Comparison of ENCODE assay signal across 8 cellular contexts in the genomic region with DNA sequence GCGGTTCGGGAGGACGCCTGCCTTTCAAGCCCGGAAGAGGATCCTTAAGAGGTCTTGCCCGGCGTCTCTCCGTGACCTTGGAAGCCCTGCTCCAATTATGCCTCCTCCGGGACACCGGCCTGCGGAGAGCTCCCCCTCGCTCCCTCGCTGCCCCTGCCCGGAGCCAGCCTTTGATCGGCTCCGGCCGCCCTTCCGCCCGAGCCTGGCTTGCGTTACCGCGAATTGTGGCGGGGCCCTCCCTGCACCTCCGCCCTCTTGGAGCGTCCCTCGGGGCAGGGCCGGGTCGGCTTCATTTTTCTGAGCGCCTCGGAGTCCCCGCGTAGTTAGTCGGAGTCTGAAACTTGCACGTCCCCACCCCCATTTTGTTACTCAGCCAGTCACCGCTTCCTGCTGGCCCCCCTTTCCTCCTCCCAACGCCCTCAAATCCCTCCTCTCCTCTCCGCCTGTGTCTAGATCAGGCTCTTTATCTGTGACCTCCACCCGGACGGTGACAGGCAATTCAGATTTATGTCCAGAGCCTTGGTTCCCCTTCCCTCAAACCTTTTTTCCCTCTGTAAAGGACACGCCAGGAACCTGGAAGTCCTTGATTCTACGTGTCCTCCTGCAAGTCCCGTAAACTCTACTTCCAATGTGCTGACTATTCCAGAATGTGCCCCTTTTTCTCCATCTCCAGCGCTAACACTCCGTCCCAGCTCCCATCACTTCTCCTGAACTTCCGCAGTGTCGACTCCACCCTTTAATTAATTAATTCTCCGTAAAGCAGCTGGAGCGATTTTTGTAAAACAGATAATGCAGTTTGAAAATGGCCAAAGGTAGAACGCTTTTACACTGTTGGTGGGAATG. TPM values are rescaled to one million over a fixed set of nuclear protein-coding genes. Genes with fewer than 3 reads are reported as not detected.
DNase-seq lines count a peak whose midpoint lies in the region; ATAC-seq, FAIRE-seq and TF ChIP-seq lines count a peak whose summit lies in the region.

No MANE protein-coding gene starts in this region.

- H2BK120ac ChIP-seq in IMR-90 (ENCODE audit: low read depth, low read length): peak overlapping the region; percentile 71

- peak overlapping the region; percentile 60 for H3K56ac ChIP-seq in IMR-90 (ENCODE audit: extremely low read depth, insufficient read depth, low read length)

- FAIRE-seq in urothelium cell line (lab: Jason Lieb, UNC): no peak

- no peak; a peak in 1 of 4 replicates for TF ChIP-seq EP300 in SK-N-SH (IDR thresholded peaks at IDR 0.05; ENCODE audit: borderline replicate concordance in 1 of 2, low read depth in 1 of 2, low read length in 1 of 2)

- peak overlapping the region; percentile 92 for H2BK5ac ChIP-seq in IMR-90 (ENCODE audit: low read depth, low read length, poor library complexity, severe bottlenecking)

- H4K20me1 ChIP-seq in IMR-90 (ENCODE audit: insufficient read depth, low read length) (peaks cover 9% of the 10 kb centered on the region; the same call in 1 of the 2 replicates), SK-N-SH (ENCODE audit: insufficient read depth) (0 out of 2 replicates have a peak, but pooled peaks cover 6% of the 10 kb centered on the region)

- no peaks in the 10 kb centered on the region for H3K9me2 ChIP-seq in SK-N-SH

- H3K4me3 Mint-ChIP-seq in activated naive CD8-positive, alpha-beta T cell treated with anti-CD3 and anti-CD28 coated beads, Interleukin-2, amount 10 ng/mL, durations not matched to agents 7 days and 5 days: peak overlapping the region; percentile 99

- peak overlapping the region; percentile 98 for H3K27ac Mint-ChIP-seq in activated naive CD8-positive, alpha-beta T cell treated with anti-CD3 and anti-CD28 coated beads, Interleukin-2, amount 10 ng/mL, durations not matched to agents 7 days and 5 days

- H3K23ac ChIP-seq in IMR-90 (ENCODE audit: low read depth, low read length): peak overlapping the region; percentile 96

- H3K18ac ChIP-seq in IMR-90 (ENCODE audit: low read depth, low read length): peak overlapping the region; percentile 77

- BruUV-seq in IMR-90 (replicated peaks; lab: Mats Ljungman, UMichigan): no TSS peak

- peak overlapping the region; percentile 96 for H3K4ac ChIP-seq in IMR-90 (ENCODE audit: low read depth, low read length)

- peak overlapping the region; percentile 78 for H4K5ac ChIP-seq in IMR-90 (ENCODE audit: low read depth, low read length)

- TF ChIP-seq RAD21 in IMR-90 (IDR thresholded peaks at IDR 0.05; ENCODE audit: low read length): no peak
- no peak for TF ChIP-seq RAD21 in SK-N-SH (IDR thresholded peaks at IDR 0.05; ENCODE audit: low read length)

- H3K4me1 ChIP-seq in IMR-90 (ENCODE audit: control insufficient read depth, insufficient read depth, low read length): peaks cover 2% of the 10 kb centered on the region; the same call in 1 of the 2 replicates
- peaks cover 0 to 5% of the 10 kb centered on the region in 2 experiments; a peak in 1 of 4 replicates for H3K4me1 ChIP-seq in SK-N-SH (ENCODE audit: control insufficient read depth in 1 of 2, insufficient read depth in 2 of 2, low read depth in 1 of 2, low read length in 1 of 2)
- peaks cover 2 to 20% (median 11%) of the 10 kb centered on the region in 9 donors for H3K4me1 ChIP-seq in heart right ventricle
- H3K4me1 ChIP-seq in psoas muscle: peaks cover 4% of the 10 kb centered on the region

- DNase-seq in DMS153 (lab: John Stamatoyannopoulos, UW): peak; percentile 32
- DNase-seq in IMR-90: peak; percentile 68
- DNase-seq in SK-N-SH: no peak
- no peak for DNase-seq in activated naive CD8-positive, alpha-beta T cell treated with anti-CD3 and anti-CD28 coated beads, Interleukin-2, amount 10 ng/mL, durations not matched to agents 7 days and 5 days
- DNase-seq in heart right ventricle: peak; percentile 85 to 88
- DNase-seq in psoas muscle: peak; percentile 85 to 91
- peak; percentile 63 for DNase-seq in urothelium cell line (ENCODE audit: low spot score)

- H3K4me2 ChIP-seq in IMR-90 (ENCODE audit: low read depth, low read length): peak overlapping the region; percentile 83
- peak overlapping the region; percentile 82 for H3K4me2 ChIP-seq in SK-N-SH

- H2BK15ac ChIP-seq in IMR-90 (ENCODE audit: low read depth, low read length): peak overlapping the region; percentile 17; the same call in 1 of the 3 replicates

- no peaks in the 10 kb centered on the region for H3K27me3 ChIP-seq in IMR-90 (ENCODE audit: control insufficient read depth, insufficient read depth, low read length)
- H3K27me3 ChIP-seq in SK-N-SH (ENCODE audit: insufficient read depth): no peaks in the 10 kb centered on the region
- no peaks in the 10 kb centered on the region for H3K27me3 ChIP-seq in heart right ventricle
- H3K27me3 ChIP-seq in psoas muscle (ENCODE audit: insufficient read depth in 3 of 3, low read length in 2 of 3): no peaks in the 10 kb centered on the region

- POLR2A ChIA-PET in IMR-90 (lab: Charles Lee; ENCODE audit: unreplicated experiment): interaction anchor here (1.0 kb wide), 1 partner anchor 14 kb away, joined by 4 read pairs; no protein-coding TSS in a partner anchor
- POLR2A ChIA-PET in SK-N-SH (lab: Yijun Ruan, JAX): interaction anchor here (1.2 kb wide), 1 partner anchor 62 kb away, joined by 4 read pairs; a partner anchor contains a TSS
- POLR2A ChIA-PET in activated naive CD8-positive, alpha-beta T cell treated with anti-CD3 and anti-CD28 coated beads, Interleukin-2, amount 10 ng/mL, durations not matched to agents 7 days and 5 days (lab: Charles Lee): interaction anchor here (1.0 to 3.1 kb wide), 8 partner anchors 11 to 103 kb away, joined by 3 to 18 read pairs (median 6); a partner anchor contains a TSS

- CTCF ChIA-PET in IMR-90 (lab: Yijun Ruan, JAX): interaction anchor here (1.1 kb wide), 1 partner anchor 20 kb away, joined by 5 read pairs; no protein-coding TSS in a partner anchor
- CTCF ChIA-PET in SK-N-SH (lab: Yijun Ruan, JAX): interaction anchor here (0.9 to 2.0 kb wide), 2 partner anchors 19 kb away, joined by 3 to 10 read pairs; no protein-coding TSS in a partner anchor

- peak overlapping the region; percentile 94 for H2AK9ac ChIP-seq in IMR-90 (replicated peaks; ENCODE audit: low read depth, low read length, poor library complexity)

- peaks cover 22% of the 10 kb centered on the region for H3K4me1 Mint-ChIP-seq in activated naive CD8-positive, alpha-beta T cell treated with anti-CD3 and anti-CD28 coated beads, Interleukin-2, amount 10 ng/mL, durations not matched to agents 7 days and 5 days

- H2BK20ac ChIP-seq in IMR-90 (ENCODE audit: low read depth, low read length): no peak overlapping the region

- H3K79me2 ChIP-seq in SK-N-SH (ENCODE audit: insufficient read depth): 0 out of 2 replicates have a peak, but pooled peaks cover 4% of the 10 kb centered on the region

- H3K36me3 ChIP-seq in IMR-90 (ENCODE audit: control insufficient read depth, insufficient read depth, low read length) (peaks cover 3% of the 10 kb centered on the region; the same call in 1 of the 2 replicates), SK-N-SH (replicated peaks in 1 of 2; ENCODE audit: control insufficient read depth in 1 of 2, insufficient read depth in 2 of 2, low read length in 1 of 2) (peaks cover 0 to 7% of the 10 kb centered on the region in 2 experiments), heart right ventricle (peaks cover 0 to 24% (median 6%) of the 10 kb centered on the region in 9 donors), psoas muscle (ENCODE audit: insufficient read depth in 1 of 2, low read depth in 1 of 2) (peaks cover 0 to 10% of the 10 kb centered on the region in 2 donors)

- no peak for TF ChIP-seq CTCF in IMR-90 (conservative IDR thresholded peaks at IDR 0.05; ENCODE audit: low read depth, low read length)
- no peak for TF ChIP-seq CTCF in SK-N-SH (IDR thresholded peaks at IDR 0.05)
- TF ChIP-seq CTCF in heart right ventricle (IDR thresholded peaks at IDR 0.05): peak in 1 of 9 donors; percentile 13
- no peak for TF ChIP-seq CTCF in psoas muscle (IDR thresholded peaks at IDR 0.05)

- no peaks in the 10 kb centered on the region for H3K9me3 ChIP-seq in IMR-90 (ENCODE audit: control insufficient read depth, insufficient read depth, low read length)
- H3K9me3 ChIP-seq in SK-N-SH: no peaks in the 10 kb centered on the region
- no peaks in the 10 kb centered on the region for H3K9me3 ChIP-seq in heart right ventricle
- no peaks in the 10 kb centered on the region for H3K9me3 ChIP-seq in psoas muscle

- dilution Hi-C loops in IMR-90 (cut with HindIII; ENCODE audit: low sequenced_read_pairs, unreplicated experiment): no loop called here

- no peaks in the 10 kb centered on the region for H3K9me3 Mint-ChIP-seq in activated naive CD8-positive, alpha-beta T cell treated with anti-CD3 and anti-CD28 coated beads, Interleukin-2, amount 10 ng/mL, durations not matched to agents 7 days and 5 days

- peak overlapping the region; percentile 70 to 99 for H4K8ac ChIP-seq in IMR-90 (ENCODE audit: low read depth in 2 of 2, low read length in 2 of 2)

- peak overlapping the region; percentile 96 for H3K27ac ChIP-seq in IMR-90 (ENCODE audit: insufficient read depth, low read length)
- H3K27ac ChIP-seq in SK-N-SH (ENCODE audit: low read depth in 2 of 2, low read length in 1 of 2): peak overlapping the region; percentile 90 to 98
- H3K27ac ChIP-seq in heart right ventricle: peak overlapping the region; percentile 89 to 100 (median 99)
- H3K27ac ChIP-seq in psoas muscle: peak overlapping the region; percentile 95

- intact Hi-C loops in IMR-90 (cut with micrococcal nuclease): loop anchor here (2.0 to 5.0 kb wide), 2 partner anchors 19 to 63 kb away; a partner anchor contains a TSS
- intact Hi-C loops in heart right ventricle (cut with DNase I): loop anchor here in 7 of 10 donors (1.0 to 10.0 kb wide), 9 partner anchors 20 to 441 kb away; a partner anchor contains a TSS
- intact Hi-C loops in psoas muscle (cut with DNase I): no loop called here

- WGBS in IMR-90 (ENCODE audit: extremely low coverage in 2 of 2, insufficient read length in 1 of 2), 2 experiments: 1% methylated on average over 22 of the region's 48 CpGs; no CpG with 5 or more reads in 1 of the 2 experiments
- WGBS in SK-N-SH (ENCODE audit: low lambda C conversion rate): 6% methylated on average over 26 of the region's 48 CpGs
- WGBS in heart right ventricle, 2 donors: 1% methylated on average over 48 of the region's 48 CpGs
- WGBS in psoas muscle, 3 donors: 1 to 3% (median 1%) methylated on average over 44 to 48 of the region's 48 CpGs

- in situ Hi-C loops in IMR-90 (cut with MboI; ENCODE audit: low sequenced_read_pairs): no loop called here

- H3F3A ChIP-seq in SK-N-SH (replicated peaks; ENCODE audit: insufficient read depth): peaks cover 10% of the 10 kb centered on the region

- ATAC-seq in GM21447 (IDR thresholded peaks at IDR 0.05; ENCODE audit: unreplicated experiment) (peak; percentile 19), IMR-90 (ENCODE audit: low read depth) (peak; percentile 69), heart right ventricle (peak; percentile 77 to 85 (median 80)), psoas muscle (peak in 2 of 4 donors; percentile 55 to 69)
- peak; percentile 70 for ATAC-seq in activated naive CD8-positive, alpha-beta T cell treated with anti-CD3 and anti-CD28 coated beads, Interleukin-2, amount 10 ng/mL, durations not matched to agents 7 days and 5 days (ENCODE audit: low read depth)

- H2AFZ ChIP-seq in IMR-90 (replicated peaks; ENCODE audit: low read length, poor library complexity) (peak overlapping the region; percentile 97), SK-N-SH (ENCODE audit: low read depth) (peak overlapping the region; percentile 90)

- peak overlapping the region; percentile 95 for H3K9ac ChIP-seq in IMR-90 (ENCODE audit: low read depth, low read length)
- H3K9ac ChIP-seq in SK-N-SH: peak overlapping the region; percentile 99

- no peaks in the 10 kb centered on the region for H3K27me3 Mint-ChIP-seq in activated naive CD8-positive, alpha-beta T cell treated with anti-CD3 and anti-CD28 coated beads, Interleukin-2, amount 10 ng/mL, durations not matched to agents 7 days and 5 days

- peaks cover 7% of the 10 kb centered on the region for H3K9me1 ChIP-seq in IMR-90 (ENCODE audit: insufficient read depth, low read length)

- peak overlapping the region; percentile 97 for H3K14ac ChIP-seq in IMR-90 (replicated peaks; ENCODE audit: low read depth, low read length)

- peak; percentile 67; the same call in 1 of the 2 replicates for TF ChIP-seq POLR2A in IMR-90 (IDR thresholded peaks at IDR 0.05; ENCODE audit: low read depth, low read length)

- peak overlapping the region; percentile 90 for H2AK5ac ChIP-seq in IMR-90 (ENCODE audit: low read depth, low read length)

- H4K91ac ChIP-seq in IMR-90 (ENCODE audit: insufficient read depth, low read depth, low read length): peak overlapping the region; percentile 67

- peaks cover 0 to 13% of the 10 kb centered on the region in 2 experiments; a peak in 3 of 4 replicates for H3K79me1 ChIP-seq in IMR-90 (ENCODE audit: low read depth in 1 of 2, low read length in 2 of 2)

- H3K4me3 ChIP-seq in IMR-90 (ENCODE audit: insufficient read depth, low read depth, low read length): peak overlapping the region; percentile 98
- H3K4me3 ChIP-seq in SK-N-SH (ENCODE audit: low read depth in 2 of 2, low read length in 1 of 2): peak overlapping the region; percentile 63 to 96
- peak overlapping the region; percentile 42 to 92 (median 86) for H3K4me3 ChIP-seq in heart right ventricle
- H3K4me3 ChIP-seq in psoas muscle: peak overlapping the region; percentile 84

- peaks cover 4% of the 10 kb centered on the region for H3K36me3 Mint-ChIP-seq in activated naive CD8-positive, alpha-beta T cell treated with anti-CD3 and anti-CD28 coated beads, Interleukin-2, amount 10 ng/mL, durations not matched to agents 7 days and 5 days

RNA-seq across cellular contexts. Expression of a gene that starts 0.6 kb away (rescaled TPM):
- total RNA-seq in IMR-90 (2012; rRNA removed) (12.2 and 14.4 TPM in 2 replicates), heart right ventricle (10 to 100 TPM; 11.8 to 20.0 (median 15.5) TPM), psoas muscle (1 to 10 TPM; 3.1 to 7.0 (median 5.2) TPM)
- polyA plus RNA-seq in IMR-90 (2012; rRNA removed) (20.0 and 21.9 TPM in 2 replicates), SK-N-SH (2012; rRNA removed) (35.6 and 46.1 TPM in 2 replicates), heart right ventricle (10 to 100 TPM; 18.7 to 47.6 TPM), psoas muscle (10 to 100 TPM in 1 of 3 donors, 1 to 10 TPM in 2; 6.2 to 22.8 (median 8.2) TPM)
- polyA plus RNA-seq in IMR-90 (2012; cell fraction: cytosol; rRNA removed): 30.5 and 31.9 TPM in 2 replicates
- polyA plus RNA-seq in IMR-90 (2012; cell fraction: nucleus; rRNA removed; ENCODE audit: low replicate concordance): 31.9 and 59.2 TPM in 2 replicates
- polyA plus RNA-seq in SK-N-SH (2012; cell fraction: cytosol; rRNA removed): 22.5 and 30.6 TPM in 2 replicates
- 61.9 and 80.1 TPM in 2 replicates for polyA plus RNA-seq in SK-N-SH (2012; cell fraction: nucleus; rRNA removed)
- 10 to 100 TPM; 23.7 to 25.6 TPM for total RNA-seq in activated naive CD8-positive, alpha-beta T cell treated with anti-CD3 and anti-CD28 coated beads, Interleukin-2, amount 10 ng/mL, durations not matched to agents 7 days and 5 days

RNA-seq across cellular contexts. Expression of a gene that starts 6.2 kb away (rescaled TPM):
- total RNA-seq in IMR-90 (2012; rRNA removed) (not detected in 2 replicates), heart right ventricle (under 1 TPM in 1 of 10 donors, not detected in 9; 0.19 TPM), psoas muscle (under 1 TPM in 2 of 4 donors, not detected in 2; 0.12 to 0.32 TPM)
- polyA plus RNA-seq in IMR-90 (2012; rRNA removed) (not detected in 2 replicates), SK-N-SH (2012; rRNA removed) (not detected in 2 replicates), heart right ventricle (under 1 TPM in 1 of 2 donors, not detected in 1; 0.06 TPM), psoas muscle (under 1 TPM in 2 of 3 donors, not detected in 1; 0.10 to 0.17 TPM)
- not detected in 2 replicates for polyA plus RNA-seq in IMR-90 (2012; cell fraction: cytosol; rRNA removed)
- polyA plus RNA-seq in IMR-90 (2012; cell fraction: nucleus; rRNA removed; ENCODE audit: low replicate concordance): not detected in 2 replicates
- polyA plus RNA-seq in SK-N-SH (2012; cell fraction: cytosol; rRNA removed): not detected in 2 replicates
- polyA plus RNA-seq in SK-N-SH (2012; cell fraction: nucleus; rRNA removed): not detected in 2 replicates
- total RNA-seq in activated naive CD8-positive, alpha-beta T cell treated with anti-CD3 and anti-CD28 coated beads, Interleukin-2, amount 10 ng/mL, durations not matched to agents 7 days and 5 days: under 1 TPM; 0.40 to 0.83 TPM

RNA-seq across cellular contexts. Expression of a gene that starts 25.1 kb away (rescaled TPM):
- 8.1 and 10.0 TPM in 2 replicates for total RNA-seq in IMR-90 (2012; rRNA removed)
- polyA plus RNA-seq in IMR-90 (2012; rRNA removed): 24.5 and 29.1 TPM in 2 replicates
- 7.4 and 7.5 TPM in 2 replicates for polyA plus RNA-seq in IMR-90 (2012; cell fraction: cytosol; rRNA removed)
- 115 and 157 TPM in 2 replicates for polyA plus RNA-seq in IMR-90 (2012; cell fraction: nucleus; rRNA removed; ENCODE audit: low replicate concordance)
- 41.9 and 56.1 TPM in 2 replicates for polyA plus RNA-seq in SK-N-SH (2012; rRNA removed)
- 20.6 and 27.3 TPM in 2 replicates for polyA plus RNA-seq in SK-N-SH (2012; cell fraction: cytosol; rRNA removed)
- 227 and 280 TPM in 2 replicates for polyA plus RNA-seq in SK-N-SH (2012; cell fraction: nucleus; rRNA removed)
- 100 to 1,000 TPM; 115 to 117 TPM for total RNA-seq in activated naive CD8-positive, alpha-beta T cell treated with anti-CD3 and anti-CD28 coated beads, Interleukin-2, amount 10 ng/mL, durations not matched to agents 7 days and 5 days
- total RNA-seq in heart right ventricle: 10 to 100 TPM; 13.8 to 22.5 (median 17.0) TPM
- 10 to 100 TPM; 15.7 to 24.4 TPM for polyA plus RNA-seq in heart right ventricle
- total RNA-seq in psoas muscle: 10 to 100 TPM; 17.6 to 20.4 (median 18.8) TPM
- 10 to 100 TPM; 10.6 to 16.4 (median 16.2) TPM for polyA plus RNA-seq in psoas muscle

RNA-seq across cellular contexts. Expression of a gene that starts 47.3 kb away (rescaled TPM):
- total RNA-seq in IMR-90 (2012; rRNA removed) (under 0.01 TPM in 1 of 2 replicates, not detected in the other), heart right ventricle (1 to 10 TPM in 1 of 10 donors, under 1 TPM in 9; 0.13 to 1.0 (median 0.23) TPM), psoas muscle (1,000 to 10,000 TPM in 3 of 4 donors, 100 to 1,000 TPM in 1; 639 to 2,539 (median 1,923) TPM)
- polyA plus RNA-seq in IMR-90 (2012; rRNA removed) (0.56 and 0.63 TPM in 2 replicates), SK-N-SH (2012; rRNA removed) (3.0 and 3.3 TPM in 2 replicates), heart right ventricle (under 1 TPM; 0.13 to 0.44 TPM), psoas muscle (1,000 to 10,000 TPM in 2 of 3 donors, 100 to 1,000 TPM in 1; 169 to 1,914 (median 1,496) TPM)
- 0.35 and 0.36 TPM in 2 replicates for polyA plus RNA-seq in IMR-90 (2012; cell fraction: cytosol; rRNA removed)
- 6.0 and 9.8 TPM in 2 replicates for polyA plus RNA-seq in IMR-90 (2012; cell fraction: nucleus; rRNA removed; ENCODE audit: low replicate concordance)
- polyA plus RNA-seq in SK-N-SH (2012; cell fraction: cytosol; rRNA removed): 0.93 and 1.2 TPM in 2 replicates
- 23.5 and 27.2 TPM in 2 replicates for polyA plus RNA-seq in SK-N-SH (2012; cell fraction: nucleus; rRNA removed)
- total RNA-seq in activated naive CD8-positive, alpha-beta T cell treated with anti-CD3 and anti-CD28 coated beads, Interleukin-2, amount 10 ng/mL, durations not matched to agents 7 days and 5 days: 1 to 10 TPM; 2.5 to 4.6 TPM

RNA-seq across cellular contexts. Expression of a gene that starts 49.0 kb away (rescaled TPM):
- total RNA-seq in IMR-90 (2012; rRNA removed): 4.7 and 6.9 TPM in 2 replicates
- polyA plus RNA-seq in IMR-90 (2012; rRNA removed): 37.3 and 39.9 TPM in 2 replicates
- 39.0 and 52.2 TPM in 2 replicates for polyA plus RNA-seq in IMR-90 (2012; cell fraction: cytosol; rRNA removed)
- polyA plus RNA-seq in IMR-90 (2012; cell fraction: nucleus; rRNA removed; ENCODE audit: low replicate concordance): 89.2 and 183 TPM in 2 replicates
- 24.8 and 41.1 TPM in 2 replicates for polyA plus RNA-seq in SK-N-SH (2012; rRNA removed)
- polyA plus RNA-seq in SK-N-SH (2012; cell fraction: cytosol; rRNA removed): 12.5 and 20.6 TPM in 2 replicates
- polyA plus RNA-seq in SK-N-SH (2012; cell fraction: nucleus; rRNA removed): 104 and 116 TPM in 2 replicates
- total RNA-seq in activated naive CD8-positive, alpha-beta T cell treated with anti-CD3 and anti-CD28 coated beads, Interleukin-2, amount 10 ng/mL, durations not matched to agents 7 days and 5 days: 10 to 100 TPM; 28.1 to 30.1 TPM
- total RNA-seq in heart right ventricle: 10 to 100 TPM; 12.9 to 23.3 (median 17.2) TPM
- 10 to 100 TPM; 42.5 to 44.5 TPM for polyA plus RNA-seq in heart right ventricle
- total RNA-seq in psoas muscle: 10 to 100 TPM; 12.9 to 20.3 (median 16.1) TPM
- polyA plus RNA-seq in psoas muscle: 10 to 100 TPM; 21.9 to 46.9 (median 38.0) TPM

Comparison
In these comparisons a context has a peak if more than half of its experiments do, and no peak if none do; other contexts are left out.
1. DNase-seq: peak in DMS153 (single experiment), IMR-90 (single experiment), heart right ventricle (2 of 2), psoas muscle (2 of 2) and urothelium cell line (single experiment); none in SK-N-SH (single experiment) and activated naive CD8-positive, alpha-beta T cell treated with anti-CD3 and anti-CD28 coated beads, Interleukin-2, amount 10 ng/mL, durations not matched to agents 7 days and 5 days (single experiment).
2. RNA of a gene that starts 25.1 kb away (total RNA-seq): 115 to 117 TPM in activated naive CD8-positive, alpha-beta T cell treated with anti-CD3 and anti-CD28 coated beads, Interleukin-2, amount 10 ng/mL, durations not matched to agents 7 days and 5 days; 17.6 to 20.4 TPM in psoas muscle, 13.8 to 22.5 TPM in heart right ventricle and 8.1 to 10.0 TPM in IMR-90; every median in the first group is over 4 times any median in the second.
3. intact Hi-C loops: an anchor here in IMR-90 (2.0 to 5.0 kb wide) and heart right ventricle (1.0 to 10.0 kb wide); none called in psoas muscle.
4. Peak in every context shown above with its lines, with median percentiles within 50 percentile points of each other: H3K27ac ChIP-seq and H3K4me3 ChIP-seq.